In the genomic region with DNA sequence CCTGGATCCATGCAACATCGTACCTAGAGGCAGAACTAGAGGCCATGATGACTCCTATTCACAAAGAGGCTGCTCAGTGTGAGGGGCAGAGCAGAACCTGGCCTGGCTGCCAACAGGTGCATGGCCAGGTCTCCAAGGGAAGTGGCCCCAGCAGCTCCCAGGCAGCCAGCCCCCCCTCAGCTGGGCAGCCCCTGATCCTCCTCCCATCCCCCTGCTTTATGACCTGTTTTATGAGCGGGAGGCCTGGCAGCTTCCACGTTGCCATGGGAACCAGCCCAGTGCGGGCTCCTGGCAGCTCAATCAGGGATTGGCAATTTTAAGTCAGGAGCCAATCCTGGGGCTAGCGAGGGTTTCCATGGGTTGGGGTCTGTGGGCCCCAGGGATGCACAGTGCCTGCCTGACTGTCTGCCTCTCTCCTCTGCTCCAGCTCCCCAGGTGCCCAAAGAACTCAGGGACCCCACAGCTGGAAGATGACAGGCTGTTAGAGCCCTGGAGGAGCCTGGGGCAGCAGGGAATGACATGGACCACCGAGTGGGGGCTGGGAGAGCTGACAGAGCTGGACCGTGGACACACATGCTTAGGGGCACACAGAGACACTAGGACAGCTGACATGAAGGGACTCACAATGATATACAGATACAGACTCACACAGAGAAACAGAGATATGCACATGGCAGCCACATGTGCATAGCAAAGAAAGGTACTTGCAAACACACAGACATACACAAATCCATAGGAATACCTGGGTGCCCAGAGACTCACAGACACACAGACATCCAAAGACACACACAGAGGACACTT, we compare ENCODE assay signal across 14 cellular contexts. TPM values are rescaled to one million over a fixed set of nuclear protein-coding genes. Genes with fewer than 3 reads are reported as not detected.
DNase-seq lines count a peak whose midpoint lies in the region; ATAC-seq and TF ChIP-seq lines count a peak whose summit lies in the region.
"Had no signal": no experiment of that assay in that cellular context is flagged by ENCODE, and none has a peak within 500 bp of the region (broad histone marks: within the 10 kb centered on the region; RNA-seq: fewer than 3 reads in every experiment).

No MANE protein-coding gene starts in this region.

- intact Hi-C loops in spleen (cut with DNase I; ENCODE audit: low total_unique reads), result no loop called here

- 59 to 81% (median 73%) methylated on average over 3 to 7 of the region's 7 CpGs for WGBS in spleen, 5 donors

- TF ChIP-seq CTCF in spleen (IDR thresholded peaks at IDR 0.05 in 8 of 11, conservative IDR thresholded peaks at IDR 0.05 in 3 of 11), result no peak

- H3K9me3 ChIP-seq in spleen (no peaks in the 10 kb centered on the region), MG63 (no peaks in the 10 kb centered on the region)

- H3K4me1 ChIP-seq in spleen, result peaks cover 0 to 34% (median 4%) of the 10 kb centered on the region in 6 donors

- H3K27ac ChIP-seq in spleen, result peak overlapping the region in 6 of 8 donors; percentile 44 to 95 (median 86)
- H3K27ac ChIP-seq: SK-N-MC had no signal

- H3K4me3 ChIP-seq in spleen (peak overlapping the region in 1 of 8 donors; percentile 35), MG63 (no peak overlapping the region)
- H3K4me3 ChIP-seq: SK-N-MC had no signal

- H3K27me3 ChIP-seq in spleen (replicated peaks in 1 of 7) (peaks cover 0 to 42% (median 0%) of the 10 kb centered on the region in 7 donors), MG63 (no peaks in the 10 kb centered on the region)

- DNase-seq in NCI-H1092 treated with DMSO at 0.1 percent for 48 hours (lab: John Stamatoyannopoulos, UW), result peak; percentile 33
- DNase-seq in amygdala (lab: John Stamatoyannopoulos, UW), result peak in 33 of 56 donors; percentile 8 to 59 (median 39)
- DNase-seq in islet precursor cell, result peak; percentile 79
- no peak for DNase-seq in spleen
- no peak for DNase-seq in MG63
- no peak for DNase-seq in NCI-H146 treated with DMSO at 0.1 percent for 48 hours (lab: John Stamatoyannopoulos, UW; ENCODE audit: unreplicated experiment)
- DNase-seq: activated CD8-positive, alpha-beta T cell treated with anti-CD3 and anti-CD28 coated beads, Interleukin-2, amount 10 ng/mL, durations not matched to agents 7 days and 5 days; CD4-positive, CD25-positive, alpha-beta regulatory T cell; effector CD8-positive, alpha-beta T cell; foreskin melanocyte; MM.1S; trophoblast cell had no signal

- H3K36me3 ChIP-seq in spleen, result no peaks in the 10 kb centered on the region
- no peaks in the 10 kb centered on the region for H3K36me3 ChIP-seq in MG63

- TF ChIP-seq POLR2A in spleen (IDR thresholded peaks at IDR 0.05), result no peak

- no peak for ATAC-seq in esophagus mucosa
- ATAC-seq: activated CD8-positive, alpha-beta T cell treated with anti-CD3 and anti-CD28 coated beads, Interleukin-2, amount 10 ng/mL, durations not matched to agents 7 days and 5 days had no signal

RNA-seq across cellular contexts. Expression of a gene that starts 56.5 kb away (rescaled TPM):
- total RNA-seq in spleen, result 100 to 1,000 TPM in 1 of 7 donors, 10 to 100 TPM in 6; 28.9 to 104 (median 48.0) TPM
- 10 to 100 TPM in 2 of 3 donors, 1 to 10 TPM in 1; 9.8 to 15.9 (median 10.7) TPM for polyA plus RNA-seq in spleen
- 15.1 TPM for total RNA-seq in esophagus mucosa
- total RNA-seq in MG63 (2014; rRNA removed; shearing (Covaris generic); ENCODE audit: low replicate concordance), result 37.7 and 38.1 TPM in 2 replicates
- total RNA-seq: activated CD8-positive, alpha-beta T cell treated with anti-CD3 and anti-CD28 coated beads, Interleukin-2, amount 10 ng/mL, durations not matched to agents 7 days and 5 days; CD4-positive, CD25-positive, alpha-beta regulatory T cell had no signal
- polyA plus RNA-seq: CD4-positive, CD25-positive, alpha-beta regulatory T cell had no signal

Comparison
In these comparisons a context has a peak if more than half of its experiments do, and no peak if none do; other contexts are left out.
1. DNase-seq: peak in NCI-H1092 treated with DMSO at 0.1 percent for 48 hours (single experiment), amygdala (33 of 56) and islet precursor cell (single experiment); none in spleen (single experiment), MG63 (single experiment) and NCI-H146 treated with DMSO at 0.1 percent for 48 hours (single experiment).